18 cellular contexts compared by ENCODE assay signal in the genomic region with DNA sequence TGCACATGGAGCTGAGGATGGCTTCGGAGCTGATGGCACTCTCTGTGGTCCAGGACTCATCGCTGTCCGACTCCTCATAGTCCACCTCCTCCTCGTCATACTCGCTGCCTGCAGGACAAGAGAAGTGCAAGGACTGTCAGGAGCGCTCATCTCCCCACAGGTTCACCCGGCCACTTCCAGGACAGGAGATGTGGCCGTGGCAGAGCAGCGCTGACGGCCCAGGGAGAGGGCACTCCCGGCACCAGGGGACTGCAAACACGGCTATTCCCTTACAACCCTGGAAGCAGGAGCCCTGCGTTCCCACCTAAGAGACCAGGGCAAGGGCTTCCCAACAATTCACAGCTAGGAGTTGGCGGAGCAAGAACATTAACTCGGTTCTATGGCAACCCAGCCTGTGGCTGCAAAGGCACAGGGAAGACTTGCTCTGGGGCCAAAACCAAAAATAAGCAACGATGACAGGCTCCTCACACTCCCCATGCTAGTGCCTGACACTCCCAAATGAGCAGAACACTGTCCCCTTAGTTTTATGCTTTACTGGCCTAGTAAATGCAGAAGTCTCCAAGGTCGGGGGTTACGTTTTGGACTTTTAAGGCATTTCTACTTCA.
"Had no signal": no experiment of that assay in that cellular context is flagged by ENCODE, and none has a peak within 500 bp of the region (broad histone marks: within the 10 kb centered on the region; RNA-seq: fewer than 3 reads in every experiment).

No MANE protein-coding gene starts in this region.

- H3K27ac ChIP-seq: epithelial cell of prostate, esophagus squamous epithelium, left ventricle myocardium inferior, skin epidermis, uterus had no signal

- H3K27ac Mint-ChIP-seq: activated naive CD4-positive, alpha-beta T cell treated with anti-CD3 and anti-CD28 coated beads, Interleukin-2, amount 10 ng/mL, durations not matched to agents 7 days and 5 days; activated T-helper 1 cell treated with anti-CD3 and anti-CD28 coated beads, Interleukin-12 subunit alpha, Interleukin-12 subunit beta, Interleukin-2, Interleukin-4 antibody, amounts not matched to agents 30 ng/mL and 10 ng/mL and 1 ng/mL, durations not matched to agents 14 hours and 24 hours and 36 hours; stimulated activated naive CD8-positive, alpha-beta T cell treated with anti-CD3 and anti-CD28 coated beads, Interleukin-15, Interleukin-2, amounts not matched to agents 100 ng/mL and 50 ng/mL, for 24 hours; type B pancreatic cell had no signal

- H3K9me3 ChIP-seq: esophagus squamous epithelium, left ventricle myocardium inferior, uterus had no signal

- H3K27me3 Mint-ChIP-seq: activated naive CD4-positive, alpha-beta T cell treated with anti-CD3 and anti-CD28 coated beads, Interleukin-2, amount 10 ng/mL, durations not matched to agents 7 days and 5 days; naive thymus-derived CD4-positive, alpha-beta T cell; stimulated activated naive CD8-positive, alpha-beta T cell treated with anti-CD3 and anti-CD28 coated beads, Interleukin-15, Interleukin-2, amounts not matched to agents 100 ng/mL and 50 ng/mL, for 24 hours; T-cell; type B pancreatic cell had no signal

- H3K4me3 Mint-ChIP-seq: activated naive CD4-positive, alpha-beta T cell treated with anti-CD3 and anti-CD28 coated beads, Interleukin-2, amount 10 ng/mL, durations not matched to agents 7 days and 5 days; activated T-helper 1 cell treated with anti-CD3 and anti-CD28 coated beads, Interleukin-12 subunit alpha, Interleukin-12 subunit beta, Interleukin-2, Interleukin-4 antibody, amounts not matched to agents 30 ng/mL and 10 ng/mL and 1 ng/mL, durations not matched to agents 14 hours and 24 hours and 36 hours; stimulated activated effector memory CD8-positive, alpha-beta T cell treated with anti-CD3 and anti-CD28 coated beads, Interleukin-12 subunit alpha, Interleukin-12 subunit beta, amount 100 ng/mL, for 72 hours; stimulated activated naive CD8-positive, alpha-beta T cell treated with anti-CD3 and anti-CD28 coated beads, Interleukin-15, Interleukin-2, amounts not matched to agents 100 ng/mL and 50 ng/mL, for 24 hours; T-cell; type B pancreatic cell had no signal

- ATAC-seq: sciatic nerve had no signal

- H3K36me3 ChIP-seq: uterus had no signal

- H3K4me1 ChIP-seq: esophagus squamous epithelium, uterus had no signal

- H3K27me3 ChIP-seq: esophagus squamous epithelium, uterus had no signal

- H3K36me3 Mint-ChIP-seq: activated naive CD4-positive, alpha-beta T cell treated with anti-CD3 and anti-CD28 coated beads, Interleukin-2, amount 10 ng/mL, durations not matched to agents 7 days and 5 days; type B pancreatic cell had no signal

- DNase-seq: activated CD8-positive, alpha-beta memory T cell treated with anti-CD3 and anti-CD28 coated beads for 24 hours; activated gamma-delta T cell; activated naive CD4-positive, alpha-beta T cell treated with anti-CD3 and anti-CD28 coated beads, Interleukin-2, amount 10 ng/mL, durations not matched to agents 7 days and 5 days; esophagus squamous epithelium; foreskin melanocyte; left ventricle myocardium inferior; uterus had no signal

- H3K4me3 ChIP-seq: esophagus squamous epithelium, left ventricle myocardium inferior, lung, skin epidermis, uterus had no signal

- FAIRE-seq: islet of Langerhans had no signal

- H3K9me3 Mint-ChIP-seq: activated naive CD4-positive, alpha-beta T cell treated with anti-CD3 and anti-CD28 coated beads, Interleukin-2, amount 10 ng/mL, durations not matched to agents 7 days and 5 days; activated T-helper 1 cell treated with anti-CD3 and anti-CD28 coated beads, Interleukin-12 subunit alpha, Interleukin-12 subunit beta, Interleukin-2, Interleukin-4 antibody, amounts not matched to agents 30 ng/mL and 10 ng/mL and 1 ng/mL, durations not matched to agents 14 hours and 24 hours and 36 hours; naive thymus-derived CD4-positive, alpha-beta T cell; stimulated activated effector memory CD8-positive, alpha-beta T cell treated with anti-CD3 and anti-CD28 coated beads, Interleukin-12 subunit alpha, Interleukin-12 subunit beta, amount 100 ng/mL, for 72 hours; stimulated activated naive CD8-positive, alpha-beta T cell treated with anti-CD3 and anti-CD28 coated beads, Interleukin-15, Interleukin-2, amounts not matched to agents 100 ng/mL and 50 ng/mL, for 24 hours; T-cell; type B pancreatic cell had no signal
